22 cellular contexts compared by ENCODE assay signal in genomic region chr14:100781952-100782351, GRCh38. TPM values are rescaled to one million over a fixed set of nuclear protein-coding genes. Genes with fewer than 3 reads are reported as not detected.
DNase-seq lines count a peak whose midpoint lies in the region; ATAC-seq and TF ChIP-seq lines count a peak whose summit lies in the region.
"Had no signal": no experiment of that assay in that cellular context is flagged by ENCODE, and none has a peak within 500 bp of the region (broad histone marks: within the 10 kb centered on the region; RNA-seq: fewer than 3 reads in every experiment).

No MANE protein-coding gene starts in this region.

- peaks cover 0 to 15% (median 0%) of the 10 kb centered on the region in 3 donors for H3K27me3 ChIP-seq in stomach
- H3K27me3 ChIP-seq: BE2C had no signal

- H3K9me3 Mint-ChIP-seq in activated naive CD8-positive, alpha-beta T cell treated with anti-CD3 and anti-CD28 coated beads, Interleukin-2, amount 10 ng/mL, durations not matched to agents 7 days and 5 days: no peaks in the 10 kb centered on the region
- H3K9me3 Mint-ChIP-seq in activated naive CD8-positive, alpha-beta T cell treated with anti-CD3 and anti-CD28 coated beads, Interleukin-2, amount 50 U/mL, for 24 hours: no peaks in the 10 kb centered on the region
- no peaks in the 10 kb centered on the region for H3K9me3 Mint-ChIP-seq in nephron

- H3K27ac ChIP-seq in stomach: no peak overlapping the region
- H3K27ac ChIP-seq: RWPE1 had no signal

- intact Hi-C loops in sciatic nerve (cut with DNase I): no loop called here
- intact Hi-C loops in stomach (cut with DNase I; ENCODE audit: low total_unique reads): no loop called here

- no peak for TF ChIP-seq POLR2A in stomach (IDR thresholded peaks at IDR 0.05)

- H3K36me3 ChIP-seq in stomach: no peaks in the 10 kb centered on the region
- H3K36me3 ChIP-seq: BE2C had no signal

- H3K9me3 ChIP-seq in stomach: no peaks in the 10 kb centered on the region
- H3K9me3 ChIP-seq: BE2C had no signal

- DNase-seq in activated naive CD8-positive, alpha-beta T cell treated with anti-CD3 and anti-CD28 coated beads, Interleukin-2, amount 10 ng/mL, durations not matched to agents 7 days and 5 days: peak; percentile 6
- DNase-seq in activated naive CD8-positive, alpha-beta T cell treated with anti-CD3 and anti-CD28 coated beads, Interleukin-2, amount 50 U/mL, for 24 hours: no peak
- DNase-seq in sciatic nerve (ENCODE audit: low spot score): peak; percentile 8
- DNase-seq in C1 segment of cervical spinal cord (lab: John Stamatoyannopoulos, UW): no peak
- DNase-seq in stomach: no peak
- DNase-seq in cortex of kidney (lab: John Stamatoyannopoulos, UW): no peak
- DNase-seq: 8988T, ACHN, DMS153, DND-41, Kasumi-1, NCI-H1092 treated with DMSO at 0.1 percent for 48 hours, NCI-H2081 treated with DMSO at 0.1 percent for 48 hours, NCI-H2171, NCI-H226 had no signal

- H3K4me1 Mint-ChIP-seq in activated naive CD8-positive, alpha-beta T cell treated with anti-CD3 and anti-CD28 coated beads, Interleukin-2, amount 10 ng/mL, durations not matched to agents 7 days and 5 days: no peaks in the 10 kb centered on the region
- H3K4me1 Mint-ChIP-seq in activated naive CD8-positive, alpha-beta T cell treated with anti-CD3 and anti-CD28 coated beads, Interleukin-2, amount 50 U/mL, for 24 hours: no peaks in the 10 kb centered on the region
- peaks cover 87% of the 10 kb centered on the region for H3K4me1 Mint-ChIP-seq in nephron

- peaks cover 3% of the 10 kb centered on the region for H3K27me3 Mint-ChIP-seq in activated naive CD8-positive, alpha-beta T cell treated with anti-CD3 and anti-CD28 coated beads, Interleukin-2, amount 10 ng/mL, durations not matched to agents 7 days and 5 days
- H3K27me3 Mint-ChIP-seq in activated naive CD8-positive, alpha-beta T cell treated with anti-CD3 and anti-CD28 coated beads, Interleukin-2, amount 50 U/mL, for 24 hours: no peaks in the 10 kb centered on the region
- peaks cover 29% of the 10 kb centered on the region for H3K27me3 Mint-ChIP-seq in nephron (ENCODE audit: low read depth)

- no peak for TF ChIP-seq CTCF in nephron (IDR thresholded peaks at IDR 0.05; ENCODE audit: unreplicated experiment in 3 of 3)
- no peak for TF ChIP-seq CTCF in stomach (IDR thresholded peaks at IDR 0.05)

- POLR2A ChIA-PET in activated naive CD8-positive, alpha-beta T cell treated with anti-CD3 and anti-CD28 coated beads, Interleukin-2, amount 10 ng/mL, durations not matched to agents 7 days and 5 days (lab: Charles Lee): no interaction called here

- 82 to 88% (median 87%) methylated on average over 8 of the region's 8 CpGs for WGBS in stomach, 5 donors

- H3K27ac Mint-ChIP-seq in activated naive CD8-positive, alpha-beta T cell treated with anti-CD3 and anti-CD28 coated beads, Interleukin-2, amount 10 ng/mL, durations not matched to agents 7 days and 5 days: no peak overlapping the region
- H3K27ac Mint-ChIP-seq in activated naive CD8-positive, alpha-beta T cell treated with anti-CD3 and anti-CD28 coated beads, Interleukin-2, amount 50 U/mL, for 24 hours: no peak overlapping the region
- H3K27ac Mint-ChIP-seq in nephron: peak overlapping the region in 2 of 3 experiments; percentile 47 to 76

- H3K36me3 Mint-ChIP-seq in activated naive CD8-positive, alpha-beta T cell treated with anti-CD3 and anti-CD28 coated beads, Interleukin-2, amount 10 ng/mL, durations not matched to agents 7 days and 5 days: no peaks in the 10 kb centered on the region
- H3K36me3 Mint-ChIP-seq in activated naive CD8-positive, alpha-beta T cell treated with anti-CD3 and anti-CD28 coated beads, Interleukin-2, amount 50 U/mL, for 24 hours (ENCODE audit: low read depth): no peaks in the 10 kb centered on the region
- H3K36me3 Mint-ChIP-seq in nephron (ENCODE audit: low read depth): no peaks in the 10 kb centered on the region

- H3K4me1 ChIP-seq in stomach: no peaks in the 10 kb centered on the region

- no peak for TF ChIP-seq EP300 in stomach (IDR thresholded peaks at IDR 0.05)

- no peak for ATAC-seq in activated naive CD8-positive, alpha-beta T cell treated with anti-CD3 and anti-CD28 coated beads, Interleukin-2, amount 10 ng/mL, durations not matched to agents 7 days and 5 days (ENCODE audit: low read depth)
- no peak for ATAC-seq in activated naive CD8-positive, alpha-beta T cell treated with anti-CD3 and anti-CD28 coated beads, Interleukin-2, amount 50 U/mL, for 24 hours
- ATAC-seq in sciatic nerve: no peak
- ATAC-seq: Panc1 had no signal

- H3K4me3 Mint-ChIP-seq in activated naive CD8-positive, alpha-beta T cell treated with anti-CD3 and anti-CD28 coated beads, Interleukin-2, amount 10 ng/mL, durations not matched to agents 7 days and 5 days: no peak overlapping the region
- no peak overlapping the region for H3K4me3 Mint-ChIP-seq in activated naive CD8-positive, alpha-beta T cell treated with anti-CD3 and anti-CD28 coated beads, Interleukin-2, amount 50 U/mL, for 24 hours
- H3K4me3 Mint-ChIP-seq in nephron: no peak overlapping the region

- no peak overlapping the region for H3K4me3 ChIP-seq in stomach

RNA-seq across cellular contexts. Expression of gene MEG3, which starts 44.0 kb away (rescaled TPM):
- total RNA-seq in activated naive CD8-positive, alpha-beta T cell treated with anti-CD3 and anti-CD28 coated beads, Interleukin-2, amount 10 ng/mL, durations not matched to agents 7 days and 5 days: not detected
- total RNA-seq in sciatic nerve: 154 TPM
- 100 to 1,000 TPM in 3 of 5 donors, 10 to 100 TPM in 2; 26.4 to 390 (median 124) TPM for total RNA-seq in stomach
- polyA plus RNA-seq in stomach: 100 to 1,000 TPM in 1 of 3 donors, 10 to 100 TPM in 2; 13.4 to 131 (median 30.6) TPM
- total RNA-seq: HT-29, OCI-LY7 had no signal

RNA-seq across cellular contexts. Expression of gene DLK1, which starts 55.3 kb away (rescaled TPM):
- total RNA-seq in activated naive CD8-positive, alpha-beta T cell treated with anti-CD3 and anti-CD28 coated beads, Interleukin-2, amount 10 ng/mL, durations not matched to agents 7 days and 5 days: not detected
- total RNA-seq in sciatic nerve: 0.22 TPM
- 10 to 100 TPM in 1 of 5 donors, not detected in 4; 24.6 TPM for total RNA-seq in stomach
- 1 to 10 TPM in 1 of 3 donors, under 1 TPM in 2; 0.05 to 6.7 (median 0.19) TPM for polyA plus RNA-seq in stomach
- total RNA-seq: HT-29, M059J, OCI-LY7 had no signal

Comparison
In these comparisons a context has a peak if more than half of its experiments do, and no peak if none do; other contexts are left out.
1. DNase-seq: peak in activated naive CD8-positive, alpha-beta T cell treated with anti-CD3 and anti-CD28 coated beads, Interleukin-2, amount 10 ng/mL, durations not matched to agents 7 days and 5 days (single experiment) and sciatic nerve (single experiment); none in activated naive CD8-positive, alpha-beta T cell treated with anti-CD3 and anti-CD28 coated beads, Interleukin-2, amount 50 U/mL, for 24 hours (single experiment), C1 segment of cervical spinal cord (0 of 14), stomach (single experiment) and cortex of kidney (single experiment).
2. H3K27ac Mint-ChIP-seq: peak in nephron (2 of 3); none in activated naive CD8-positive, alpha-beta T cell treated with anti-CD3 and anti-CD28 coated beads, Interleukin-2, amount 10 ng/mL, durations not matched to agents 7 days and 5 days (single experiment) and activated naive CD8-positive, alpha-beta T cell treated with anti-CD3 and anti-CD28 coated beads, Interleukin-2, amount 50 U/mL, for 24 hours (single experiment).
3. RNA of gene MEG3, which starts 44.0 kb away (total RNA-seq): 154 TPM in sciatic nerve (single experiment) and 26.4 to 390 TPM in stomach; not detected in activated naive CD8-positive, alpha-beta T cell treated with anti-CD3 and anti-CD28 coated beads, Interleukin-2, amount 10 ng/mL, durations not matched to agents 7 days and 5 days; every median in the first group is over 10 times any median in the second.